ENCODE assay signal across 8 cellular contexts in genomic region chr1:148032247-148032646, GRCh38.
A peak's percentile ranks its signal among the peaks of the same experiment; 100 is the strongest.
DNase-seq lines count a peak whose midpoint lies in the region; ATAC-seq and TF ChIP-seq lines count a peak whose summit lies in the region.
"Not testable (repeated sequence)": the region's sequence is repeated elsewhere in the genome, so short reads cannot be mapped to it uniquely, and the experiment has no call there.

No MANE protein-coding gene starts in this region.

- POLR2A ChIA-PET in CD4-positive, alpha-beta memory T cell (lab: Charles Lee; ENCODE audit: partially characterized antibody); activated B cell treated with CpG ODN at 0.5 μM for 24 hours (lab: Charles Lee): not testable (repeated sequence)

- not testable (repeated sequence) for H3K36me3 ChIP-seq in CD4-positive, alpha-beta memory T cell (ENCODE audit: insufficient read depth, low read length); HUES6 (ENCODE audit: control insufficient read depth, insufficient read depth, low read length)

- not testable (repeated sequence) for H3K9me3 Mint-ChIP-seq in CD4-positive, alpha-beta memory T cell; activated B cell treated with CpG ODN at 0.5 μM for 24 hours; activated naive CD8-positive, alpha-beta T cell treated with anti-CD3 and anti-CD28 coated beads for 36 hours; glutamatergic neuron (ENCODE audit: unreplicated experiment); natural killer cell; stimulated activated naive CD8-positive, alpha-beta T cell treated with anti-CD3 and anti-CD28 coated beads, Interleukin-15, amount 100 ng/mL, for 72 hours

- DNase-seq in CD4-positive, alpha-beta memory T cell; activated B cell treated with CpG ODN at 0.5 μM for 24 hours; activated naive CD8-positive, alpha-beta T cell treated with anti-CD3 and anti-CD28 coated beads for 36 hours; glutamatergic neuron; natural killer cell; stimulated activated naive CD8-positive, alpha-beta T cell treated with anti-CD3 and anti-CD28 coated beads, Interleukin-15, amount 100 ng/mL, for 72 hours: not testable (repeated sequence)
- DNase-seq in activated T-cell treated with anti-CD3 and anti-CD28 coated beads, Interleukin-2, amount 50 U/mL, for 48 hours, result peak; percentile 28 to 35

- H3K27me3 Mint-ChIP-seq in CD4-positive, alpha-beta memory T cell; activated B cell treated with CpG ODN at 0.5 μM for 24 hours; glutamatergic neuron (ENCODE audit: unreplicated experiment): not testable (repeated sequence)
- H3K27me3 Mint-ChIP-seq in activated naive CD8-positive, alpha-beta T cell treated with anti-CD3 and anti-CD28 coated beads for 36 hours, result peaks cover 14% of the 10 kb centered on the region
- peaks cover 6 to 11% of the 10 kb centered on the region in 2 donors for H3K27me3 Mint-ChIP-seq in natural killer cell (ENCODE audit: low read depth in 2 of 2)
- H3K27me3 Mint-ChIP-seq in stimulated activated naive CD8-positive, alpha-beta T cell treated with anti-CD3 and anti-CD28 coated beads, Interleukin-15, amount 100 ng/mL, for 72 hours, result peaks cover 20% of the 10 kb centered on the region

- not testable (repeated sequence) for H3K36me3 Mint-ChIP-seq in CD4-positive, alpha-beta memory T cell; activated B cell treated with CpG ODN at 0.5 μM for 24 hours (ENCODE audit: low read depth); activated naive CD8-positive, alpha-beta T cell treated with anti-CD3 and anti-CD28 coated beads for 36 hours; glutamatergic neuron (ENCODE audit: unreplicated experiment); natural killer cell

- intact Hi-C loops in CD4-positive, alpha-beta memory T cell (cut with micrococcal nuclease); natural killer cell (cut with micrococcal nuclease): not testable (repeated sequence)
- intact Hi-C loops in activated B cell treated with CpG ODN at 0.5 μM for 24 hours (cut with micrococcal nuclease), result loop anchor here (10.0 kb wide), 1 partner anchor 303 kb away; no protein-coding TSS in a partner anchor

- peak overlapping the region; percentile 32 to 77 (median 50) for H3K4me3 Mint-ChIP-seq in CD4-positive, alpha-beta memory T cell
- H3K4me3 Mint-ChIP-seq in activated B cell treated with CpG ODN at 0.5 μM for 24 hours (peak overlapping the region; percentile 44), glutamatergic neuron (ENCODE audit: unreplicated experiment) (peak overlapping the region; percentile 79), natural killer cell (peak overlapping the region; percentile 32)
- H3K4me3 Mint-ChIP-seq in activated naive CD8-positive, alpha-beta T cell treated with anti-CD3 and anti-CD28 coated beads for 36 hours, result peak overlapping the region; percentile 63
- H3K4me3 Mint-ChIP-seq in stimulated activated naive CD8-positive, alpha-beta T cell treated with anti-CD3 and anti-CD28 coated beads, Interleukin-15, amount 100 ng/mL, for 72 hours, result peak overlapping the region; percentile 73 to 75

- peak overlapping the region in 1 of 7 donors; percentile 52 for H3K27ac Mint-ChIP-seq in CD4-positive, alpha-beta memory T cell
- H3K27ac Mint-ChIP-seq in activated B cell treated with CpG ODN at 0.5 μM for 24 hours; natural killer cell; stimulated activated naive CD8-positive, alpha-beta T cell treated with anti-CD3 and anti-CD28 coated beads, Interleukin-15, amount 100 ng/mL, for 72 hours: not testable (repeated sequence)
- H3K27ac Mint-ChIP-seq in activated naive CD8-positive, alpha-beta T cell treated with anti-CD3 and anti-CD28 coated beads for 36 hours, result peak overlapping the region; percentile 51
- H3K27ac Mint-ChIP-seq in glutamatergic neuron (ENCODE audit: unreplicated experiment), result peak overlapping the region; percentile 38

- H3K27me3 ChIP-seq in CD4-positive, alpha-beta memory T cell (ENCODE audit: insufficient read depth, low read length); HUES6 (ENCODE audit: control insufficient read depth, insufficient read depth, low read length): not testable (repeated sequence)

- not testable (repeated sequence) for H3K9ac ChIP-seq in HUES6 (ENCODE audit: low read length)

- H3K4me1 ChIP-seq in CD4-positive, alpha-beta memory T cell (ENCODE audit: insufficient read depth, low read length); HUES6 (ENCODE audit: control insufficient read depth, insufficient read depth, low read length): not testable (repeated sequence)

- CTCF ChIA-PET in CD4-positive, alpha-beta memory T cell (lab: Charles Lee; ENCODE audit: partially characterized antibody); activated B cell treated with CpG ODN at 0.5 μM for 24 hours (lab: Charles Lee): not testable (repeated sequence)

- H3K4me3 ChIP-seq in CD4-positive, alpha-beta memory T cell (ENCODE audit: low read length in 2 of 2), result not testable (repeated sequence)
- peak overlapping the region; percentile 42 for H3K4me3 ChIP-seq in HUES6 (ENCODE audit: low read depth, low read length)

- H3K9me3 ChIP-seq in CD4-positive, alpha-beta memory T cell (ENCODE audit: control insufficient read depth in 1 of 2, low read length in 2 of 2); HUES6 (ENCODE audit: control insufficient read depth, insufficient read depth, low read depth, low read length): not testable (repeated sequence)

- not testable (repeated sequence) for H3K4me1 Mint-ChIP-seq in CD4-positive, alpha-beta memory T cell; activated B cell treated with CpG ODN at 0.5 μM for 24 hours; activated naive CD8-positive, alpha-beta T cell treated with anti-CD3 and anti-CD28 coated beads for 36 hours; glutamatergic neuron (ENCODE audit: low read depth, unreplicated experiment); natural killer cell; stimulated activated naive CD8-positive, alpha-beta T cell treated with anti-CD3 and anti-CD28 coated beads, Interleukin-15, amount 100 ng/mL, for 72 hours

- H3K27ac ChIP-seq in CD4-positive, alpha-beta memory T cell (ENCODE audit: low read depth, low read length); HUES6 (ENCODE audit: low read depth, low read length): not testable (repeated sequence)

- not testable (repeated sequence) for TF ChIP-seq CTCF in activated B cell treated with CpG ODN at 0.5 μM for 24 hours (IDR thresholded peaks at IDR 0.05); glutamatergic neuron (IDR thresholded peaks at IDR 0.05; ENCODE audit: partially characterized antibody, unreplicated experiment); natural killer cell (IDR thresholded peaks at IDR 0.05)

- ATAC-seq in activated B cell treated with CpG ODN at 0.5 μM for 24 hours (ENCODE audit: low read depth); natural killer cell; stimulated activated naive CD8-positive, alpha-beta T cell treated with anti-CD3 and anti-CD28 coated beads, Interleukin-15, amount 100 ng/mL, for 72 hours: not testable (repeated sequence)
